In the genomic region with DNA sequence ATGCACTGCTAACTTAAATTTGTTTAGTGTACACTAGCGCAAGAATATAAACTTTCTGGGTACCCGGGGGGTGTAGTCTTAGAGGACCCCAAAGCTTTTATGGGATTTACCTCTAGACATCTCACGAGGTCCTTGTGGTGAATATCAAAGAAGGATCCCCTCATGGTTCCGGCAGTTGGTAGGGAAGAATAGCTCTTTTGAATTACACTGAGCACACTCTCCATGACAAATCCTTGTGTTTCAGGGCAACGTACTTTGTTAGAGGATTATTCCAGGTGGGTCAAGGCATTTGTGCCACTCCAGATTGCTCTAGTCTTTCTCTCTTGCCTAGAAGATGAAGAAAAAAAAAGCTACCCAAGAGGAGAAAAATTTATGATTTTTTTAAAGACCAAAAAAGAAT, we compare ENCODE assay signal across 22 cellular contexts.
"Had no signal": no experiment of that assay in that cellular context is flagged by ENCODE, and none has a peak within 500 bp of the region (broad histone marks: within the 10 kb centered on the region; RNA-seq: fewer than 3 reads in every experiment).

No MANE protein-coding gene starts in this region.

- H3K9ac ChIP-seq: KMS-11, SK-N-SH had no signal

- H3K9me2 ChIP-seq: SK-N-SH had no signal

- FAIRE-seq: K562, RCC 7860 had no signal

- H3K27ac ChIP-seq: KMS-11 had no signal

- H3K4me1 Mint-ChIP-seq: IgD-negative memory B cell, T-cell had no signal

- H3K36me3 Mint-ChIP-seq: IgD-negative memory B cell, T-cell had no signal

- H3K27me3 Mint-ChIP-seq: IgD-negative memory B cell, T-cell had no signal

- H3K4me3 Mint-ChIP-seq: IgD-negative memory B cell, T-cell had no signal

- H3K27ac Mint-ChIP-seq: IgD-negative memory B cell, T-cell had no signal

- H3K4me2 ChIP-seq: KMS-11, SK-N-SH had no signal

- H3K9me3 ChIP-seq: SK-N-SH had no signal

- DNase-seq: Kasumi-1, MV-4-11, NCI-H1048, NCI-H1105, NCI-H1417, NCI-H1436 treated with DMSO at 0.1 percent for 48 hours, NCI-H1694, NCI-H187 treated with DMSO at 0.1 percent for 48 hours, NCI-H2029 treated with DMSO at 0.1 percent for 48 hours, NCI-H2227 treated with DMSO at 0.1 percent for 48 hours, NCI-H524, NCI-H69, NCI-H774, RPMI8226, SHP77, SK-N-SH, SW 1271, T-cell had no signal

- ATAC-seq: K562, T-cell had no signal

- H3K4me3 ChIP-seq: K562 had no signal
